Comparison of ENCODE assay signal across 13 cellular contexts in the genomic region with DNA sequence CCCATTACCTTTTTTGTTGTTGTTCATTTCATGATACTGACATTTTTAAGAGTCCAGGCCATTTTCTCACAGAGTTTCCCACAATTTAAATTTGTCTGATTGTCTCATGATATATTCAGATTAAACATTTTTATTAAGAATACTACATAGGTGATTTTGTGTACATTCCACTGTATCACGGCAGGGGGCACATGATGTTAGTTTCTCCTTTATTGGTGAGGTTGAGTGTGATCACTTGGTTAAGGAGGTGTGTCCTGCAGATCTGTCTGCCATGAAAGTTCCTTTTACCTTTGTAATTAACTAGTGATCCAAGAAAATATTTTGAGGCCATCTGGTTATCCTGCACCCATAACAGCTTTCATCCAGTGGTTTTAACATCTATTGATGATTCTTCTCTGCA. TPM values are rescaled to one million over a fixed set of nuclear protein-coding genes. Genes with fewer than 3 reads are reported as not detected.
A peak's percentile ranks its signal among the peaks of the same experiment; 100 is the strongest.
DNase-seq lines count a peak whose midpoint lies in the region; ATAC-seq and TF ChIP-seq lines count a peak whose summit lies in the region.
"Had no signal": no experiment of that assay in that cellular context is flagged by ENCODE, and none has a peak within 500 bp of the region (broad histone marks: within the 10 kb centered on the region; RNA-seq: fewer than 3 reads in every experiment).

No MANE protein-coding gene starts in this region.

- H3K36me3 Mint-ChIP-seq in activated naive CD8-positive, alpha-beta T cell = peaks cover 17% of the 10 kb centered on the region
- H3K36me3 Mint-ChIP-seq in activated naive CD8-positive, alpha-beta T cell treated with anti-CD3 and anti-CD28 coated beads for 36 hours = peaks cover 25% of the 10 kb centered on the region
- H3K36me3 Mint-ChIP-seq in activated T-cell treated with anti-CD3 and anti-CD28 coated beads, Interleukin-2, amount 50 U/mL, for 4 hours (ENCODE audit: insufficient read depth) = peaks cover 43% of the 10 kb centered on the region
- H3K36me3 Mint-ChIP-seq in naive B cell (peaks cover 27 to 35% of the 10 kb centered on the region in 2 donors), mesothelial cell of epicardium (peaks cover 49% of the 10 kb centered on the region)

- CTCF ChIA-PET in OCI-LY7 (lab: Charles Lee; ENCODE audit: unreplicated experiment) = no interaction called here

- no peak overlapping the region for H2AFZ ChIP-seq in OCI-LY7 (ENCODE audit: low read length)

- TSS peak; percentile 4 for BruUV-seq in OCI-LY7 (replicated peaks; lab: Mats Ljungman, UMichigan)

- no peak overlapping the region for H3K27ac ChIP-seq in OCI-LY7 (ENCODE audit: low read depth, low read length, poor library complexity, severe bottlenecking)
- H3K27ac ChIP-seq: pancreas had no signal

- H3K36me3 ChIP-seq in OCI-LY7 (ENCODE audit: insufficient read depth, low read length) = peaks cover 98% of the 10 kb centered on the region

- no peaks in the 10 kb centered on the region for H3K9me3 ChIP-seq in OCI-LY7 (ENCODE audit: low read length)
- H3K9me3 ChIP-seq: pancreas had no signal

- H3K4me2 ChIP-seq in OCI-LY7 (ENCODE audit: low read length) = no peak overlapping the region

- intact Hi-C loops in OCI-LY7 (cut with micrococcal nuclease; ENCODE audit: unreplicated experiment) = no loop called here

- H3K4me3 ChIP-seq in OCI-LY7 (ENCODE audit: low read depth, low read length, poor library complexity, severe bottlenecking) = no peak overlapping the region
- H3K4me3 ChIP-seq: pancreas had no signal

- ATAC-seq in activated T-cell treated with anti-CD3 and anti-CD28 coated beads, Interleukin-2, amount 50 U/mL, for 4 hours = no peak
- peak; percentile 37 to 50 for ATAC-seq in naive B cell (ENCODE audit: low read depth in 2 of 2)
- ATAC-seq in GM18858 (IDR thresholded peaks at IDR 0.05; ENCODE audit: unreplicated experiment) = no peak
- ATAC-seq: pancreas had no signal

- no peaks in the 10 kb centered on the region for H3K4me1 ChIP-seq in OCI-LY7 (ENCODE audit: insufficient read depth, low read length, poor library complexity, severe bottlenecking)

- H3K4me3 Mint-ChIP-seq in activated naive CD8-positive, alpha-beta T cell = no peak overlapping the region
- H3K4me3 Mint-ChIP-seq in activated naive CD8-positive, alpha-beta T cell treated with anti-CD3 and anti-CD28 coated beads for 36 hours = no peak overlapping the region
- H3K4me3 Mint-ChIP-seq in activated T-cell treated with anti-CD3 and anti-CD28 coated beads, Interleukin-2, amount 50 U/mL, for 4 hours = no peak overlapping the region
- H3K4me3 Mint-ChIP-seq in naive B cell = no peak overlapping the region
- no peak overlapping the region for H3K4me3 Mint-ChIP-seq in mesothelial cell of epicardium
- H3K4me3 Mint-ChIP-seq: T-helper 2 cell treated with Interferon-gamma antibody and Interleukin-4, amounts not matched to agents 5 μg/mL and 100 μg/mL, for 36 hours had no signal

- H3K79me2 ChIP-seq in OCI-LY7 (ENCODE audit: insufficient read depth, low read depth, low read length) = no peaks in the 10 kb centered on the region

- peak overlapping the region; percentile 42 for H3K27ac Mint-ChIP-seq in activated naive CD8-positive, alpha-beta T cell
- H3K27ac Mint-ChIP-seq in activated naive CD8-positive, alpha-beta T cell treated with anti-CD3 and anti-CD28 coated beads for 36 hours = no peak overlapping the region
- peak overlapping the region in 1 of 6 donors; percentile 4 for H3K27ac Mint-ChIP-seq in naive B cell
- no peak overlapping the region for H3K27ac Mint-ChIP-seq in mesothelial cell of epicardium
- H3K27ac Mint-ChIP-seq: T-helper 2 cell treated with Interferon-gamma antibody and Interleukin-4, amounts not matched to agents 5 μg/mL and 100 μg/mL, for 36 hours had no signal

- no peaks in the 10 kb centered on the region for H3K9me2 ChIP-seq in OCI-LY7 (ENCODE audit: insufficient read depth, low read length)

- H3K9me3 Mint-ChIP-seq in activated naive CD8-positive, alpha-beta T cell (ENCODE audit: low read depth) = no peaks in the 10 kb centered on the region
- H3K9me3 Mint-ChIP-seq in activated naive CD8-positive, alpha-beta T cell treated with anti-CD3 and anti-CD28 coated beads for 36 hours = no peaks in the 10 kb centered on the region
- no peaks in the 10 kb centered on the region for H3K9me3 Mint-ChIP-seq in activated T-cell treated with anti-CD3 and anti-CD28 coated beads, Interleukin-2, amount 50 U/mL, for 4 hours
- H3K9me3 Mint-ChIP-seq in naive B cell (no peaks in the 10 kb centered on the region), mesothelial cell of epicardium (no peaks in the 10 kb centered on the region)
- H3K9me3 Mint-ChIP-seq: T-helper 2 cell treated with Interferon-gamma antibody and Interleukin-4, amounts not matched to agents 5 μg/mL and 100 μg/mL, for 36 hours had no signal

- H3K27me3 Mint-ChIP-seq in activated naive CD8-positive, alpha-beta T cell = no peaks in the 10 kb centered on the region
- no peaks in the 10 kb centered on the region for H3K27me3 Mint-ChIP-seq in activated naive CD8-positive, alpha-beta T cell treated with anti-CD3 and anti-CD28 coated beads for 36 hours
- no peaks in the 10 kb centered on the region for H3K27me3 Mint-ChIP-seq in activated T-cell treated with anti-CD3 and anti-CD28 coated beads, Interleukin-2, amount 50 U/mL, for 4 hours (ENCODE audit: low read depth)
- H3K27me3 Mint-ChIP-seq in naive B cell (no peaks in the 10 kb centered on the region), mesothelial cell of epicardium (ENCODE audit: low read depth) (no peaks in the 10 kb centered on the region)

- POLR2A ChIA-PET in OCI-LY7 (lab: Charles Lee) = no interaction called here

- no peak for DNase-seq in activated naive CD8-positive, alpha-beta T cell treated with anti-CD3 and anti-CD28 coated beads for 36 hours
- DNase-seq in OCI-LY7 (ENCODE audit: low spot score) (peak; percentile 12), naive B cell (peak; percentile 10), kidney glomerular epithelial cell (lab: John Stamatoyannopoulos, UW) (no peak), mesothelial cell of epicardium (ENCODE audit: low spot score in 2 of 2, unreplicated experiment in 2 of 2) (no peak)
- peak; percentile 24 for DNase-seq in activated T-cell treated with anti-CD3 and anti-CD28 coated beads, Interleukin-2, amount 50 U/mL, for 4 hours
- DNase-seq: DND-41, hypothalamus, mesendoderm, pancreas had no signal

- H4K20me1 ChIP-seq in OCI-LY7 (ENCODE audit: insufficient read depth, low read length) = no peaks in the 10 kb centered on the region

- peaks cover 29% of the 10 kb centered on the region for H3K4me1 Mint-ChIP-seq in activated naive CD8-positive, alpha-beta T cell (ENCODE audit: low read depth)
- H3K4me1 Mint-ChIP-seq in activated naive CD8-positive, alpha-beta T cell treated with anti-CD3 and anti-CD28 coated beads for 36 hours = peaks cover 8% of the 10 kb centered on the region
- peaks cover 27% of the 10 kb centered on the region for H3K4me1 Mint-ChIP-seq in activated T-cell treated with anti-CD3 and anti-CD28 coated beads, Interleukin-2, amount 50 U/mL, for 4 hours (ENCODE audit: low read depth)
- H3K4me1 Mint-ChIP-seq in naive B cell (peaks cover 0 to 5% (median 0%) of the 10 kb centered on the region in 3 donors), mesothelial cell of epicardium (no peaks in the 10 kb centered on the region)

- TF ChIP-seq CTCF in OCI-LY7 (conservative IDR thresholded peaks at IDR 0.05; ENCODE audit: low read length) (peak; percentile 43), mesothelial cell of epicardium (IDR thresholded peaks at IDR 0.05; ENCODE audit: unreplicated experiment) (no peak)

RNA-seq across cellular contexts. Expression of gene RTCA, which starts 11.8 kb away (rescaled TPM):
- 10 to 100 TPM; 49.4 to 50.4 TPM for total RNA-seq in activated naive CD8-positive, alpha-beta T cell treated with anti-CD3 and anti-CD28 coated beads for 36 hours
- total RNA-seq in OCI-LY7 (2014; rRNA removed; shearing (Covaris generic)) = 25.9 and 45.4 TPM in 2 replicates
- total RNA-seq in OCI-LY7 (2022) (40.0 and 42.7 TPM in 2 replicates), mesothelial cell of epicardium (32.6 to 34.3 TPM (median 33.7 TPM) in 3 replicates)
- 10 to 100 TPM; 55.3 to 63.9 (median 58.0) TPM for total RNA-seq in activated T-cell treated with anti-CD3 and anti-CD28 coated beads, Interleukin-2, amount 50 U/mL, for 4 hours
- 10 to 100 TPM; 11.1 to 21.8 (median 16.0) TPM for polyA plus RNA-seq in naive B cell (ENCODE audit: low read depth in 6 of 6)

RNA-seq across cellular contexts. Expression of gene DBT, which starts 28.2 kb away (rescaled TPM):
- 10 to 100 TPM; 12.1 to 12.9 TPM for total RNA-seq in activated naive CD8-positive, alpha-beta T cell treated with anti-CD3 and anti-CD28 coated beads for 36 hours
- 1.8 and 3.3 TPM in 2 replicates for total RNA-seq in OCI-LY7 (2014; rRNA removed; shearing (Covaris generic))
- total RNA-seq in OCI-LY7 (2022) (11.4 and 13.6 TPM in 2 replicates), mesothelial cell of epicardium (16.1 to 18.0 TPM (median 17.1 TPM) in 3 replicates)
- 10 to 100 TPM in 2 of 3 donors, 1 to 10 TPM in 1; 9.7 to 11.5 (median 11.3) TPM for total RNA-seq in activated T-cell treated with anti-CD3 and anti-CD28 coated beads, Interleukin-2, amount 50 U/mL, for 4 hours
- 1 to 10 TPM; 2.1 to 7.2 (median 4.5) TPM for polyA plus RNA-seq in naive B cell (ENCODE audit: low read depth in 6 of 6)

Comparison
In these comparisons a context has a peak if more than half of its experiments do, and no peak if none do; other contexts are left out.
1. DNase-seq: peak in OCI-LY7 (single experiment), activated T-cell treated with anti-CD3 and anti-CD28 coated beads, Interleukin-2, amount 50 U/mL, for 4 hours (single experiment) and naive B cell (single experiment); none in activated naive CD8-positive, alpha-beta T cell treated with anti-CD3 and anti-CD28 coated beads for 36 hours (single experiment), kidney glomerular epithelial cell (single experiment) and mesothelial cell of epicardium (0 of 2).
2. ATAC-seq: peak in naive B cell (2 of 2); none in activated T-cell treated with anti-CD3 and anti-CD28 coated beads, Interleukin-2, amount 50 U/mL, for 4 hours (0 of 2) and GM18858 (single experiment).